In genomic region chr19:29945017-29945416, GRCh38 we compare ENCODE assay signal across 11 cellular contexts. TPM values are rescaled to one million over a fixed set of nuclear protein-coding genes. Genes with fewer than 3 reads are reported as not detected.
DNase-seq lines count a peak whose midpoint lies in the region; ATAC-seq and TF ChIP-seq lines count a peak whose summit lies in the region.
"Had no signal": no experiment of that assay in that cellular context is flagged by ENCODE, and none has a peak within 500 bp of the region (broad histone marks: within the 10 kb centered on the region; RNA-seq: fewer than 3 reads in every experiment).

No MANE protein-coding gene starts in this region.

- H3K27me3 Mint-ChIP-seq in CD8-positive, alpha-beta memory T cell = peaks cover 0 to under 1% of the 10 kb centered on the region in 2 donors
- peaks cover 12% of the 10 kb centered on the region for H3K27me3 Mint-ChIP-seq in brain

- no peak for ATAC-seq in psoas muscle
- no peak for ATAC-seq in Right ventricle myocardium inferior
- ATAC-seq in HG02852 (IDR thresholded peaks at IDR 0.05; ENCODE audit: unreplicated experiment) = no peak
- ATAC-seq in left colon = no peak
- ATAC-seq: activated CD4-positive, CD25-positive, alpha-beta regulatory T cell treated with anti-CD3 and anti-CD28 coated beads, Interleukin-2, amount 50 U/mL, for 24 hours had no signal

- peak overlapping the region; percentile 37 to 89 (median 72) for H3K27ac Mint-ChIP-seq in CD8-positive, alpha-beta memory T cell
- H3K27ac Mint-ChIP-seq in brain = peak overlapping the region in 3 of 5 experiments; percentile 14 to 41 (median 20)

- POLR2A ChIA-PET in CD8-positive, alpha-beta memory T cell (lab: Charles Lee) = no interaction called here
- POLR2A ChIA-PET in GM10248 (lab: Yijun Ruan, JAX) = interaction anchor here (0.6 kb wide), 1 partner anchor 10 kb away, joined by 3 read pairs; no protein-coding TSS in a partner anchor

- H3K27ac ChIP-seq in CD8-positive, alpha-beta memory T cell (ENCODE audit: low read depth, low read length) = no peak overlapping the region
- H3K27ac ChIP-seq in psoas muscle = peak overlapping the region; percentile 14

- no peaks in the 10 kb centered on the region for H3K36me3 ChIP-seq in CD8-positive, alpha-beta memory T cell (ENCODE audit: insufficient read depth, low read length)
- peaks cover 12% of the 10 kb centered on the region for H3K36me3 ChIP-seq in MG63
- H3K36me3 ChIP-seq in psoas muscle (ENCODE audit: insufficient read depth in 1 of 2, low read depth in 1 of 2) = no peaks in the 10 kb centered on the region
- H3K36me3 ChIP-seq: transverse colon had no signal

- DNase-seq in CD8-positive, alpha-beta memory T cell = no peak
- DNase-seq in MG63 = no peak
- DNase-seq in psoas muscle = no peak
- no peak for DNase-seq in Right ventricle myocardium inferior (ENCODE audit: missing footprints)
- no peak for DNase-seq in GM10248 (ENCODE audit: extremely low spot score)
- DNase-seq in left colon = no peak
- DNase-seq: EL, transverse colon had no signal

- peak overlapping the region; percentile 33 for H3K4me3 ChIP-seq in CD8-positive, alpha-beta memory T cell (ENCODE audit: low read length)
- H3K4me3 ChIP-seq in MG63 (peak overlapping the region; percentile 32), psoas muscle (no peak overlapping the region)
- H3K4me3 ChIP-seq: transverse colon had no signal

- no peaks in the 10 kb centered on the region for H3K9me3 ChIP-seq in CD8-positive, alpha-beta memory T cell (ENCODE audit: low read length)
- H3K9me3 ChIP-seq in MG63 (no peaks in the 10 kb centered on the region), psoas muscle (no peaks in the 10 kb centered on the region)
- H3K9me3 ChIP-seq: transverse colon had no signal

- CTCF ChIA-PET in CD8-positive, alpha-beta memory T cell (lab: Charles Lee) = no interaction called here
- CTCF ChIA-PET in GM10248 (lab: Yijun Ruan, JAX) = interaction anchor here (0.8 to 2.9 kb wide), 4 partner anchors 11 to 22 kb away, joined by 3 to 14 read pairs (median 6); no protein-coding TSS in a partner anchor

- peaks cover 60 to 78% (median 74%) of the 10 kb centered on the region in 3 donors for H3K4me1 Mint-ChIP-seq in CD8-positive, alpha-beta memory T cell
- H3K4me1 Mint-ChIP-seq in brain = peaks cover 52% of the 10 kb centered on the region

- H3K4me3 Mint-ChIP-seq in CD8-positive, alpha-beta memory T cell = peak overlapping the region; percentile 52 to 94 (median 56)
- peak overlapping the region; percentile 40 to 76 (median 61) for H3K4me3 Mint-ChIP-seq in brain

- peaks cover 53% of the 10 kb centered on the region for H3K4me1 ChIP-seq in CD8-positive, alpha-beta memory T cell (ENCODE audit: insufficient read depth, low read length)
- H3K4me1 ChIP-seq in psoas muscle = peaks cover 35% of the 10 kb centered on the region

- peaks cover 0 to 13% (median under 1%) of the 10 kb centered on the region in 3 donors for H3K36me3 Mint-ChIP-seq in CD8-positive, alpha-beta memory T cell
- H3K36me3 Mint-ChIP-seq in brain = peaks cover 26% of the 10 kb centered on the region

- intact Hi-C loops in psoas muscle (cut with DNase I) = no loop called here
- intact Hi-C loops in Right ventricle myocardium inferior (cut with DNase I) = no loop called here
- intact Hi-C loops in left colon (cut with DNase I, micrococcal nuclease) = no loop called here

- 51 to 89% (median 87%) methylated on average over 1 of the region's 1 CpG for WGBS in psoas muscle, 3 donors

- no peaks in the 10 kb centered on the region for H3K9me3 Mint-ChIP-seq in CD8-positive, alpha-beta memory T cell
- H3K9me3 Mint-ChIP-seq in brain = peaks cover 3 to 16% (median 13%) of the 10 kb centered on the region in 5 experiments

- no peaks in the 10 kb centered on the region for H3K27me3 ChIP-seq in CD8-positive, alpha-beta memory T cell (ENCODE audit: insufficient read depth, low read length, poor library complexity, severe bottlenecking)
- H3K27me3 ChIP-seq in MG63 (no peaks in the 10 kb centered on the region), psoas muscle (ENCODE audit: insufficient read depth in 3 of 3, low read length in 2 of 3) (peaks cover 0 to 2% (median 0%) of the 10 kb centered on the region in 3 donors)
- H3K27me3 ChIP-seq: transverse colon had no signal

- no peak for TF ChIP-seq CTCF in brain (conservative IDR thresholded peaks at IDR 0.05)
- TF ChIP-seq CTCF in psoas muscle (IDR thresholded peaks at IDR 0.05) = no peak
- TF ChIP-seq CTCF in GM10248 (IDR thresholded peaks at IDR 0.05; ENCODE audit: control extremely low read depth, extremely low read depth, low read depth, missing control alignments) = no peak

RNA-seq across cellular contexts. Expression of gene URI1, which starts 3.0 kb away (rescaled TPM):
- 10 to 100 TPM; 71.6 to 76.9 TPM for total RNA-seq in CD8-positive, alpha-beta memory T cell
- 35.6 TPM for polyA plus RNA-seq in CD8-positive, alpha-beta memory T cell
- 95.5 and 133 TPM in 2 replicates for total RNA-seq in MG63 (2014; rRNA removed; shearing (Covaris generic); ENCODE audit: low replicate concordance)
- polyA plus RNA-seq in brain (ENCODE audit: insufficient read depth, low read depth, low replicate concordance) (113 TPM), psoas muscle (10 to 100 TPM; 37.6 to 85.5 (median 43.9) TPM)
- total RNA-seq in psoas muscle (10 to 100 TPM; 51.4 to 70.4 (median 61.2) TPM), Right ventricle myocardium inferior (43.0 TPM), left colon (10 to 100 TPM; 41.8 to 47.6 TPM)
